10 cellular contexts compared by ENCODE assay signal in the genomic region with DNA sequence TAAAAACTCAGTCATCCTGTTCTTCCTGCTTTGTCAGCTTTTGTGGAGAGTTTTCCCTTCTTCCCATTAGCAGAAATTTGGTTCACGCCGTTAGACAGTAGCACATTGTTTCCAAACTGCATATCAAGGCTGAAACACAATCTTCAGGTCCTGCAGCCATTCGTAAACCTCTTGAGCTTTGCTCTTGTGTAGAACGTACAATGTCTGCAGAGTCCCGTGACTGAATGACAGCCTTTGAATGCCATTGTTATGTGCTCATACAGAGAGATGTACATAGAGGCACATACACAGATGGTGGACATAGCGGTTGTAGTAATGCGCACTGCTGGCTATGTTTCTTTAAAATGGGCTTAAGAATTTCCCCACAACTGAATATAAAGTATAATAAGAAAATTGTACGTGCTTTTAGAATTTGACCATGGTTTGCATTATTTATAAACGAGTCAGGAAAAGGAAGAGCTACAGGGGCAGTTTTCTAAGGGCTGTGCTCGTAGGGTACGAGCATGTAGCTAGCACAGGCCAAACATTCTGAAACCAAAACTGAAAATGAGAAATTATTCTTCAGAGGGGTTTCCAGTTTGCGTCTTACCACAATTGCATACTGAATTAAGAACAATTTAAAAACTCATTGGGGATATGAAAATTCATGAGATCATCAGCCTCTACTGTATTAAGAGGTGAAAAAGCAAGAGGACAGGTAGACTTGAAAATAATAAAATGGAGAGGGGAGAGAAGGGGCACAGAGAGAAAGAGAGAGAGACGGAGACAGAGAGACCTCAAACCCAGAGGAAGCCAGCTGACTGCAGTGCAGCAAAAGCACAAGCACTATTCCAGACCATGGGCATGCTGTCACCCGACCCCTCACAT.
DNase-seq lines count a peak whose midpoint lies in the region; ATAC-seq and TF ChIP-seq lines count a peak whose summit lies in the region.
"Had no signal": no experiment of that assay in that cellular context is flagged by ENCODE, and none has a peak within 500 bp of the region (broad histone marks: within the 10 kb centered on the region; RNA-seq: fewer than 3 reads in every experiment).

No MANE protein-coding gene starts in this region.

- H3K4me1 Mint-ChIP-seq in activated T-cell treated with anti-CD3 and anti-CD28 coated beads, Interleukin-2, amount 50 U/mL, for 4 hours (ENCODE audit: low read depth) = peaks cover 9% of the 10 kb centered on the region
- peaks cover 6% of the 10 kb centered on the region for H3K4me1 Mint-ChIP-seq in progenitor cell of endocrine pancreas (ENCODE audit: low read depth)
- H3K4me1 Mint-ChIP-seq: naive B cell had no signal

- H3K9me3 Mint-ChIP-seq in activated T-cell treated with anti-CD3 and anti-CD28 coated beads, Interleukin-2, amount 50 U/mL, for 4 hours = no peaks in the 10 kb centered on the region
- H3K9me3 Mint-ChIP-seq in progenitor cell of endocrine pancreas (ENCODE audit: low read depth) = no peaks in the 10 kb centered on the region

- H3K36me3 Mint-ChIP-seq in activated T-cell treated with anti-CD3 and anti-CD28 coated beads, Interleukin-2, amount 50 U/mL, for 4 hours (ENCODE audit: insufficient read depth) = no peaks in the 10 kb centered on the region
- peaks cover 2% of the 10 kb centered on the region for H3K36me3 Mint-ChIP-seq in progenitor cell of endocrine pancreas (ENCODE audit: insufficient read depth)
- H3K36me3 Mint-ChIP-seq: naive B cell had no signal

- no peak for TF ChIP-seq CTCF in progenitor cell of endocrine pancreas (IDR thresholded peaks at IDR 0.05; ENCODE audit: unreplicated experiment)

- no peaks in the 10 kb centered on the region for H3K27me3 Mint-ChIP-seq in activated T-cell treated with anti-CD3 and anti-CD28 coated beads, Interleukin-2, amount 50 U/mL, for 4 hours (ENCODE audit: low read depth)
- H3K27me3 Mint-ChIP-seq in progenitor cell of endocrine pancreas = no peaks in the 10 kb centered on the region
- H3K27me3 Mint-ChIP-seq: naive B cell had no signal

- peak overlapping the region; percentile 57 for H3K27ac Mint-ChIP-seq in progenitor cell of endocrine pancreas
- H3K27ac Mint-ChIP-seq: naive B cell had no signal

- H3K4me3 Mint-ChIP-seq in activated T-cell treated with anti-CD3 and anti-CD28 coated beads, Interleukin-2, amount 50 U/mL, for 4 hours = peak overlapping the region; percentile 46
- no peak overlapping the region for H3K4me3 Mint-ChIP-seq in progenitor cell of endocrine pancreas (ENCODE audit: low read depth)

- ATAC-seq in activated T-cell treated with anti-CD3 and anti-CD28 coated beads, Interleukin-2, amount 50 U/mL, for 4 hours = peak; percentile 57 to 75
- ATAC-seq in HG02642 (IDR thresholded peaks at IDR 0.05; ENCODE audit: poor library complexity, unreplicated experiment) = peak; percentile 69

- no peak for DNase-seq in activated T-cell treated with anti-CD3 and anti-CD28 coated beads, Interleukin-2, amount 50 U/mL, for 4 hours
- DNase-seq in activated T-cell treated with anti-CD3 and anti-CD28 coated beads for 4 hours (no peak), NCI-H345 treated with DMSO at 0.1 percent for 48 hours (lab: John Stamatoyannopoulos, UW; ENCODE audit: unreplicated experiment) (peak; percentile 46), progenitor cell of endocrine pancreas (ENCODE audit: low spot score, unreplicated experiment) (no peak), SKM-1 (lab: John Stamatoyannopoulos, UW; ENCODE audit: unreplicated experiment) (no peak), inferior parietal cortex (ENCODE audit: extremely low spot score) (no peak)
- no peak for DNase-seq in stimulated activated CD4-positive, alpha-beta T cell treated with anti-CD3 and anti-CD28 coated beads, Interleukin-15, amount 100 ng/mL, for 24 hours
- DNase-seq: naive B cell, NCI-H446 had no signal
